14 cellular contexts compared by ENCODE assay signal in genomic region chr18:64416990-64417389, GRCh38.
DNase-seq lines count a peak whose midpoint lies in the region; ATAC-seq and TF ChIP-seq lines count a peak whose summit lies in the region.
"Had no signal": no experiment of that assay in that cellular context is flagged by ENCODE, and none has a peak within 500 bp of the region (broad histone marks: within the 10 kb centered on the region; RNA-seq: fewer than 3 reads in every experiment).

No MANE protein-coding gene starts in this region.

- H3K4me3 ChIP-seq in endodermal cell (ENCODE audit: low read length), result peak overlapping the region; percentile 25
- H3K4me3 ChIP-seq: HAP-1, K562 had no signal

- H3K27me3 ChIP-seq in H9 (ENCODE audit: insufficient read depth, low read length), result no peaks in the 10 kb centered on the region; the same call in 1 of the 2 replicates
- no peaks in the 10 kb centered on the region for H3K27me3 ChIP-seq in endodermal cell (ENCODE audit: control insufficient read depth, insufficient read depth, low read length, poor library complexity, severe bottlenecking)
- H3K27me3 ChIP-seq: BE2C had no signal

- H3K56ac ChIP-seq in H9 (ENCODE audit: insufficient read length, low read depth, low read length), result no peak overlapping the region

- H2BK5ac ChIP-seq in H9 (ENCODE audit: insufficient read length, low read length), result no peak overlapping the region

- no peak overlapping the region for H3T11ph ChIP-seq in H9 (ENCODE audit: low read length)

- H3K36me3 Mint-ChIP-seq in H9 (ENCODE audit: insufficient read depth in 1 of 3, low read depth in 3 of 3) (peaks cover 0 to 29% (median 3%) of the 10 kb centered on the region in 3 experiments; a peak in 4 of 7 replicates), endodermal cell (ENCODE audit: low read depth) (peaks cover 9% of the 10 kb centered on the region)
- no peaks in the 10 kb centered on the region for H3K36me3 Mint-ChIP-seq in activated naive CD4-positive, alpha-beta T cell treated with anti-CD3 and anti-CD28 coated beads for 36 hours (ENCODE audit: low read depth)
- H3K36me3 Mint-ChIP-seq: CD4-positive, alpha-beta memory T cell had no signal

- no peak overlapping the region for H2BK120ac ChIP-seq in H9 (ENCODE audit: low read depth, low read length, poor library complexity, severe bottlenecking)

- H3K23ac ChIP-seq in H9 (ENCODE audit: insufficient read length, low read depth, low read length), result no peak overlapping the region

- H4K91ac ChIP-seq in H9 (ENCODE audit: insufficient read length, low read depth, low read length), result no peak overlapping the region

- H4K5ac ChIP-seq in H9 (ENCODE audit: insufficient read length, low read depth, low read length), result no peak overlapping the region

- no peak overlapping the region for H3K27ac ChIP-seq in H9 (ENCODE audit: insufficient read length, low read depth, low read length)
- H3K27ac ChIP-seq in endodermal cell (ENCODE audit: low read depth, low read length), result no peak overlapping the region
- H3K27ac ChIP-seq: C4-2B had no signal

- H3K79me2 ChIP-seq in H9 (ENCODE audit: insufficient read depth, low read length), result no peaks in the 10 kb centered on the region

- TF ChIP-seq CTCF in H9 (conservative IDR thresholded peaks at IDR 0.05) (no peak), endodermal cell (conservative IDR thresholded peaks at IDR 0.05) (no peak)

- no peak overlapping the region for H3K4me2 ChIP-seq in H9 (ENCODE audit: insufficient read depth, insufficient read length, low read length)

- H3K4me3 Mint-ChIP-seq in H9, result no peak overlapping the region
- H3K4me3 Mint-ChIP-seq in endodermal cell, result no peak overlapping the region
- no peak overlapping the region for H3K4me3 Mint-ChIP-seq in activated naive CD4-positive, alpha-beta T cell treated with anti-CD3 and anti-CD28 coated beads for 36 hours
- H3K4me3 Mint-ChIP-seq: CD4-positive, alpha-beta memory T cell had no signal

- no peak overlapping the region for H2AFZ ChIP-seq in H9 (ENCODE audit: low read length)

- peak overlapping the region in 2 of 3 experiments; percentile 30 to 49; a peak in 3 of 7 replicates for H3K27ac Mint-ChIP-seq in H9
- H3K27ac Mint-ChIP-seq in endodermal cell, result peak overlapping the region; percentile 62
- H3K27ac Mint-ChIP-seq in activated naive CD4-positive, alpha-beta T cell treated with anti-CD3 and anti-CD28 coated beads for 36 hours, result no peak overlapping the region
- H3K27ac Mint-ChIP-seq: CD4-positive, alpha-beta memory T cell had no signal

- no peak overlapping the region for H3K4ac ChIP-seq in H9 (ENCODE audit: low read depth, low read length)

- no peak overlapping the region for H2AK5ac ChIP-seq in H9 (ENCODE audit: insufficient read length, low read length)

- no peaks in the 10 kb centered on the region for H4K20me1 ChIP-seq in H9 (ENCODE audit: control insufficient read depth, insufficient read depth, insufficient read length)

- CTCF ChIA-PET in activated naive CD4-positive, alpha-beta T cell treated with anti-CD3 and anti-CD28 coated beads for 36 hours (lab: Charles Lee), result interaction anchor here (0.6 kb wide), 1 partner anchor 67 kb away, joined by 3 read pairs; no protein-coding TSS in a partner anchor

- no peak overlapping the region for H2BK15ac ChIP-seq in H9 (ENCODE audit: low read depth, low read length)

- peaks cover 0 to 2% of the 10 kb centered on the region in 2 experiments; a peak in 2 of 5 replicates for H3K9me3 Mint-ChIP-seq in H9
- peaks cover 16% of the 10 kb centered on the region for H3K9me3 Mint-ChIP-seq in endodermal cell
- H3K9me3 Mint-ChIP-seq in activated naive CD4-positive, alpha-beta T cell treated with anti-CD3 and anti-CD28 coated beads for 36 hours, result no peaks in the 10 kb centered on the region

- no peak overlapping the region for H3K18ac ChIP-seq in H9 (ENCODE audit: insufficient read length, low read depth, low read length)

- no peak overlapping the region for H3K14ac ChIP-seq in H9 (ENCODE audit: insufficient read depth, low read length)

- no peaks in the 10 kb centered on the region for H3K79me1 ChIP-seq in H9 (ENCODE audit: insufficient read depth, low read depth, low read length, poor library complexity, severe bottlenecking)

- H3K27me3 Mint-ChIP-seq in H9 (ENCODE audit: low read depth) (no peaks in the 10 kb centered on the region; the same call in 1 of the 2 replicates), endodermal cell (ENCODE audit: insufficient read depth) (peaks cover 4% of the 10 kb centered on the region)
- no peaks in the 10 kb centered on the region for H3K27me3 Mint-ChIP-seq in activated naive CD4-positive, alpha-beta T cell treated with anti-CD3 and anti-CD28 coated beads for 36 hours (ENCODE audit: low read depth)
- H3K27me3 Mint-ChIP-seq: CD4-positive, alpha-beta memory T cell had no signal

- H3K23me2 ChIP-seq in H9 (ENCODE audit: insufficient read length, low read depth, low read length, poor library complexity, severe bottlenecking), result no peaks in the 10 kb centered on the region

- in situ Hi-C loops in KBM-7 (cut with MboI; ENCODE audit: low pct_unique_long_range_greater_than_20kb, low sequenced_read_pairs), result no loop called here

- H2BK20ac ChIP-seq in H9 (ENCODE audit: low read depth, low read length, poor library complexity, severe bottlenecking), result no peak overlapping the region

- H3K4me1 Mint-ChIP-seq in H9, result peaks cover 24 to 41% of the 10 kb centered on the region in 2 experiments
- H3K4me1 Mint-ChIP-seq in endodermal cell, result peaks cover 35% of the 10 kb centered on the region
- no peaks in the 10 kb centered on the region for H3K4me1 Mint-ChIP-seq in activated naive CD4-positive, alpha-beta T cell treated with anti-CD3 and anti-CD28 coated beads for 36 hours (ENCODE audit: low read depth)
- H3K4me1 Mint-ChIP-seq: CD4-positive, alpha-beta memory T cell had no signal

- H4K8ac ChIP-seq in H9 (replicated peaks; ENCODE audit: insufficient read length, low read depth, low read length), result no peak overlapping the region

- H3K9ac ChIP-seq in H9 (ENCODE audit: extremely low read depth, insufficient read length, low read length) (no peak overlapping the region), endodermal cell (ENCODE audit: extremely low read depth, low read length, poor library complexity, severe bottlenecking) (no peak overlapping the region)

- H3K36me3 ChIP-seq in endodermal cell (ENCODE audit: control insufficient read depth, insufficient read depth, low read length), result no peaks in the 10 kb centered on the region
- H3K36me3 ChIP-seq: BE2C, HAP-1 had no signal

- no peak for ATAC-seq in HG03378 (IDR thresholded peaks at IDR 0.05; ENCODE audit: unreplicated experiment)
- ATAC-seq: K562 had no signal

- H2BK12ac ChIP-seq in H9 (ENCODE audit: insufficient read length, low read depth, low read length), result no peak overlapping the region

- WGBS in H9 (ENCODE audit: extremely low coverage, insufficient read length, low lambda C conversion rate), result no CpG with 5 or more reads among the region's 1 CpG
- WGBS in endodermal cell (ENCODE audit: insufficient coverage in 1 of 2, insufficient read length in 1 of 2), 2 experiments, result 11% methylated on average over 1 of the region's 1 CpG; no CpG with 5 or more reads in 1 of the 2 experiments

- H3K4me1 ChIP-seq in H9 (ENCODE audit: insufficient read depth, low read length) (peaks cover 5% of the 10 kb centered on the region; the same call in 1 of the 2 replicates), endodermal cell (ENCODE audit: control insufficient read depth, insufficient read depth, low read length) (peaks cover 11% of the 10 kb centered on the region)
- H3K4me1 ChIP-seq: BE2C, HAP-1 had no signal

- H3K9me3 ChIP-seq in H9 (ENCODE audit: control insufficient read depth, low read depth, low read length) (no peaks in the 10 kb centered on the region), endodermal cell (ENCODE audit: control insufficient read depth, low read length) (peaks cover 12% of the 10 kb centered on the region)
- H3K9me3 ChIP-seq: BE2C, HAP-1 had no signal

- intact Hi-C loops in activated naive CD4-positive, alpha-beta T cell treated with anti-CD3 and anti-CD28 coated beads for 36 hours (cut with micrococcal nuclease), result no loop called here

- DNase-seq in H9, result no peak
- DNase-seq in endodermal cell, result peak; percentile 54
- DNase-seq in iPS-NIHi7 (ENCODE audit: extremely low spot score), result peak; percentile 25
- no peak for DNase-seq in NCI-H2196 treated with DMSO at 0.1 percent for 48 hours (lab: John Stamatoyannopoulos, UW; ENCODE audit: unreplicated experiment)
- no peak for DNase-seq in KBM-7
- DNase-seq in activated naive CD4-positive, alpha-beta T cell treated with anti-CD3 and anti-CD28 coated beads for 36 hours, result no peak
- DNase-seq: BE2C; CD4-positive, alpha-beta memory T cell; DND-41; GF-D8 had no signal

Comparison
In these comparisons a context has a peak if more than half of its experiments do, and no peak if none do; other contexts are left out.
1. DNase-seq: peak in endodermal cell (single experiment) and iPS-NIHi7 (single experiment); none in H9 (single experiment), NCI-H2196 treated with DMSO at 0.1 percent for 48 hours (single experiment), KBM-7 (single experiment) and activated naive CD4-positive, alpha-beta T cell treated with anti-CD3 and anti-CD28 coated beads for 36 hours (single experiment).